8 cellular contexts compared by ENCODE assay signal in genomic region chr10:32318476-32318896, GRCh38. TPM values are rescaled to one million over a fixed set of nuclear protein-coding genes. Genes with fewer than 3 reads are reported as not detected.
DNase-seq lines count a peak whose midpoint lies in the region; ATAC-seq and TF ChIP-seq lines count a peak whose summit lies in the region.

No MANE protein-coding gene starts in this region.

- CTCF ChIA-PET in CD4-positive, alpha-beta T cell (lab: Charles Lee): interaction anchor here (2.2 kb wide), 1 partner anchor 28 kb away, joined by 7 read pairs; no protein-coding TSS in a partner anchor

- ATAC-seq in CD4-positive, alpha-beta T cell (ENCODE audit: poor library complexity): peak; percentile 57
- ATAC-seq in GM19328 (IDR thresholded peaks at IDR 0.05; ENCODE audit: unreplicated experiment) (peak; percentile 36), HG03342 (IDR thresholded peaks at IDR 0.05; ENCODE audit: unreplicated experiment) (peak; percentile 49), SK-N-SH treated with all-trans-retinoic acid at 6 μM for 48 hours (no peak)
- ATAC-seq in activated naive CD8-positive, alpha-beta T cell treated with anti-CD3 and anti-CD28 coated beads, Interleukin-2, amount 50 U/mL, for 24 hours: peak; percentile 91

- no peak overlapping the region for H3K27ac ChIP-seq in CD4-positive, alpha-beta T cell (ENCODE audit: low read depth, low read length)
- peak overlapping the region; percentile 81 for H3K27ac ChIP-seq in subcutaneous abdominal adipose tissue (ENCODE audit: low read depth, low read length)

- intact Hi-C loops in CD4-positive, alpha-beta T cell (cut with DNase I, micrococcal nuclease): loop anchor here in 1 of 2 experiments (2.0 kb wide), 1 partner anchor 14 kb away; no protein-coding TSS in a partner anchor

- H3K27ac Mint-ChIP-seq in CD4-positive, alpha-beta T cell: peak overlapping the region; percentile 83
- peak overlapping the region; percentile 83 for H3K27ac Mint-ChIP-seq in activated naive CD8-positive, alpha-beta T cell treated with anti-CD3 and anti-CD28 coated beads, Interleukin-2, amount 50 U/mL, for 24 hours

- H3K9me3 ChIP-seq in CD4-positive, alpha-beta T cell (ENCODE audit: control insufficient read depth, low read length): no peaks in the 10 kb centered on the region
- no peaks in the 10 kb centered on the region for H3K9me3 ChIP-seq in subcutaneous abdominal adipose tissue (ENCODE audit: control insufficient read depth in 5 of 5, low read length in 5 of 5)

- no peaks in the 10 kb centered on the region for H3K27me3 ChIP-seq in CD4-positive, alpha-beta T cell (ENCODE audit: control insufficient read depth, insufficient read depth, low read length)
- no peaks in the 10 kb centered on the region for H3K27me3 ChIP-seq in subcutaneous abdominal adipose tissue (ENCODE audit: control insufficient read depth in 5 of 5, insufficient read depth in 4 of 5, low read length in 5 of 5)

- no peaks in the 10 kb centered on the region for H3K27me3 Mint-ChIP-seq in CD4-positive, alpha-beta T cell
- no peaks in the 10 kb centered on the region for H3K27me3 Mint-ChIP-seq in activated naive CD8-positive, alpha-beta T cell treated with anti-CD3 and anti-CD28 coated beads, Interleukin-2, amount 50 U/mL, for 24 hours

- H3K9me3 Mint-ChIP-seq in CD4-positive, alpha-beta T cell: no peaks in the 10 kb centered on the region
- H3K9me3 Mint-ChIP-seq in activated naive CD8-positive, alpha-beta T cell treated with anti-CD3 and anti-CD28 coated beads, Interleukin-2, amount 50 U/mL, for 24 hours: peaks cover 4% of the 10 kb centered on the region

- peaks cover 0 to 46% (median 42%) of the 10 kb centered on the region in 5 donors for H3K4me1 ChIP-seq in subcutaneous abdominal adipose tissue (ENCODE audit: control insufficient read depth in 5 of 5, insufficient read depth in 5 of 5, low read length in 5 of 5)

- peak overlapping the region; percentile 72 for H3K4me3 Mint-ChIP-seq in CD4-positive, alpha-beta T cell
- peak overlapping the region; percentile 54 for H3K4me3 Mint-ChIP-seq in activated naive CD8-positive, alpha-beta T cell treated with anti-CD3 and anti-CD28 coated beads, Interleukin-2, amount 50 U/mL, for 24 hours

- no peak for DNase-seq in CD4-positive, alpha-beta T cell
- no peak for DNase-seq in activated naive CD8-positive, alpha-beta T cell treated with anti-CD3 and anti-CD28 coated beads, Interleukin-2, amount 50 U/mL, for 24 hours
- DNase-seq in NCI-H1092 treated with DMSO at 0.1 percent for 48 hours (lab: John Stamatoyannopoulos, UW) (no peak), NCI-H1694 (lab: John Stamatoyannopoulos, UW) (no peak)

- H3K36me3 Mint-ChIP-seq in CD4-positive, alpha-beta T cell (ENCODE audit: low read depth): peaks cover 72% of the 10 kb centered on the region
- peaks cover 17% of the 10 kb centered on the region for H3K36me3 Mint-ChIP-seq in activated naive CD8-positive, alpha-beta T cell treated with anti-CD3 and anti-CD28 coated beads, Interleukin-2, amount 50 U/mL, for 24 hours (ENCODE audit: low read depth)

- no peak overlapping the region for H3K9ac ChIP-seq in subcutaneous abdominal adipose tissue (ENCODE audit: low read length in 5 of 5)

- TF ChIP-seq CTCF in CD4-positive, alpha-beta T cell (IDR thresholded peaks at IDR 0.05): no peak

- H3K4me1 Mint-ChIP-seq in CD4-positive, alpha-beta T cell (ENCODE audit: low read depth): peaks cover 91% of the 10 kb centered on the region
- H3K4me1 Mint-ChIP-seq in activated naive CD8-positive, alpha-beta T cell treated with anti-CD3 and anti-CD28 coated beads, Interleukin-2, amount 50 U/mL, for 24 hours: peaks cover 88% of the 10 kb centered on the region

- POLR2A ChIA-PET in CD4-positive, alpha-beta T cell (lab: Charles Lee): no interaction called here

- H3K4me3 ChIP-seq in subcutaneous abdominal adipose tissue (ENCODE audit: low read depth in 1 of 5, low read length in 5 of 5): no peak overlapping the region

- H3K36me3 ChIP-seq in subcutaneous abdominal adipose tissue (ENCODE audit: control insufficient read depth in 5 of 5, insufficient read depth in 5 of 5, low read length in 5 of 5): no peaks in the 10 kb centered on the region

TF ChIP-seq in SK-N-SH treated with all-trans-retinoic acid at 6 μM for 48 hours, 23 proteins besides CTCF, POLR2A, EP300 and RAD21:
- TF ChIP-seq ARNTL (CRISPR knock-in tag; IDR thresholded peaks at IDR 0.05; ENCODE audit: borderline replicate concordance, low read depth) (no peak), ZNF565 (CRISPR knock-in tag; conservative IDR thresholded peaks at IDR 0.05; ENCODE audit: low read depth) (no peak), CSDC2 (CRISPR knock-in tag; IDR thresholded peaks at IDR 0.05) (no peak)
TF ChIP-seq in SK-N-SH treated with all-trans-retinoic acid at 6 μM for 48 hours: peak in this region for 0.

RNA-seq across cellular contexts. Expression of gene EPC1, which starts 28.5 kb away (rescaled TPM):
- 100 to 1,000 TPM; 173 to 181 TPM for total RNA-seq in CD4-positive, alpha-beta T cell
